Comparison of ENCODE assay signal across 30 cellular contexts in genomic region chr20:10080554-10080953, GRCh38.
"Had no signal": no experiment of that assay in that cellular context is flagged by ENCODE, and none has a peak within 500 bp of the region (broad histone marks: within the 10 kb centered on the region; RNA-seq: fewer than 3 reads in every experiment).

No MANE protein-coding gene starts in this region.

- DNase-seq: activated B cell treated with CpG ODN at 0.5 μM for 24 hours; activated CD4-positive, alpha-beta memory T cell treated with anti-CD3 and anti-CD28 coated beads for 36 hours; activated CD4-positive, alpha-beta T cell treated with anti-CD3 and anti-CD28 coated beads for 4 hours; activated CD4-positive, alpha-beta T cell treated with anti-CD3 and anti-CD28 coated beads, Interleukin-2, amount 50 U/mL, for 1 hour; activated CD4-positive, CD25-positive, alpha-beta regulatory T cell treated with anti-CD3 and anti-CD28 coated beads, Interleukin-2, amount 50 U/mL, for 72 hours; activated CD8-positive, alpha-beta memory T cell treated with anti-CD3 and anti-CD28 coated beads, Interleukin-2, amount 50 U/mL, for 4 hours; activated gamma-delta T cell treated with Interleukin-2 at 50 U/mL for 16 hours; activated naive CD4-positive, alpha-beta T cell treated with anti-CD3 and anti-CD28 coated beads for 36 hours; activated T-cell treated with anti-CD3 and anti-CD28 coated beads for 4 hours; activated T-cell treated with anti-CD3 and anti-CD28 coated beads, Interleukin-2, amount 50 U/mL, for 4 hours; anterior cingulate cortex; central memory CD4-positive, alpha-beta T cell; NCI-H1092 treated with DMSO at 0.1 percent for 48 hours; NCI-H1417; NCI-H146; NCI-H1930; NCI-H2081 treated with DMSO at 0.1 percent for 48 hours; NCI-H345; NCI-H524 treated with DMSO at 0.1 percent for 48 hours; SHP77 treated with DMSO at 0.1 percent for 48 hours; T-helper 1 cell; T-helper 2 cell; T-helper 9 cell had no signal

- H3K9ac ChIP-seq: KMS-11 had no signal

- H3K27me3 ChIP-seq: brain microvascular endothelial cell, SJSA1 had no signal

- H3K27ac Mint-ChIP-seq: activated B cell treated with CpG ODN at 0.5 μM for 24 hours; activated CD4-positive, alpha-beta memory T cell treated with anti-CD3 and anti-CD28 coated beads for 36 hours; activated naive CD4-positive, alpha-beta T cell treated with anti-CD3 and anti-CD28 coated beads for 36 hours; activated naive CD4-positive, alpha-beta T cell treated with anti-CD3 and anti-CD28 coated beads, Interleukin-2, amount 50 U/mL, for 72 hours; activated T-helper 1 cell treated with anti-CD3 and anti-CD28 coated beads, Interleukin-12 subunit alpha, Interleukin-12 subunit beta, Interleukin-2, Interleukin-4 antibody, amounts not matched to agents 30 ng/mL and 10 ng/mL and 1 ng/mL, durations not matched to agents 14 hours and 24 hours and 36 hours had no signal

- H3K36me3 Mint-ChIP-seq: activated CD4-positive, alpha-beta memory T cell treated with anti-CD3 and anti-CD28 coated beads for 36 hours; activated naive CD4-positive, alpha-beta T cell treated with anti-CD3 and anti-CD28 coated beads, Interleukin-2, amount 50 U/mL, for 72 hours had no signal

- H3K9me3 ChIP-seq: SJSA1 had no signal

- ATAC-seq: activated naive CD4-positive, alpha-beta T cell treated with anti-CD3 and anti-CD28 coated beads, Interleukin-2, amount 50 U/mL, for 72 hours; activated T-cell treated with anti-CD3 and anti-CD28 coated beads, Interleukin-2, amount 50 U/mL, for 4 hours; Panc1 had no signal

- H3K4me3 Mint-ChIP-seq: activated B cell treated with CpG ODN at 0.5 μM for 24 hours; activated CD4-positive, alpha-beta memory T cell treated with anti-CD3 and anti-CD28 coated beads for 36 hours; activated naive CD4-positive, alpha-beta T cell treated with anti-CD3 and anti-CD28 coated beads for 36 hours; activated T-cell treated with anti-CD3 and anti-CD28 coated beads, Interleukin-2, amount 50 U/mL, for 4 hours; activated T-helper 1 cell treated with anti-CD3 and anti-CD28 coated beads, Interleukin-12 subunit alpha, Interleukin-12 subunit beta, Interleukin-2, Interleukin-4 antibody, amounts not matched to agents 30 ng/mL and 10 ng/mL and 1 ng/mL, durations not matched to agents 14 hours and 24 hours and 36 hours had no signal

- H3K4me2 ChIP-seq: KMS-11 had no signal

- H3K36me3 ChIP-seq: brain microvascular endothelial cell, SJSA1 had no signal

- H3K9me3 Mint-ChIP-seq: activated B cell treated with CpG ODN at 0.5 μM for 24 hours; activated CD4-positive, alpha-beta memory T cell treated with anti-CD3 and anti-CD28 coated beads for 36 hours; activated naive CD4-positive, alpha-beta T cell treated with anti-CD3 and anti-CD28 coated beads for 36 hours; activated naive CD4-positive, alpha-beta T cell treated with anti-CD3 and anti-CD28 coated beads, Interleukin-2, amount 50 U/mL, for 72 hours; activated T-cell treated with anti-CD3 and anti-CD28 coated beads, Interleukin-2, amount 50 U/mL, for 4 hours; activated T-helper 1 cell treated with anti-CD3 and anti-CD28 coated beads, Interleukin-12 subunit alpha, Interleukin-12 subunit beta, Interleukin-2, Interleukin-4 antibody, amounts not matched to agents 30 ng/mL and 10 ng/mL and 1 ng/mL, durations not matched to agents 14 hours and 24 hours and 36 hours had no signal

- H3K4me3 ChIP-seq: SJSA1 had no signal

- H3K4me1 Mint-ChIP-seq: activated B cell treated with CpG ODN at 0.5 μM for 24 hours had no signal

- H3K27ac ChIP-seq: brain microvascular endothelial cell, KMS-11, SJSA1, VCaP had no signal

- H3K4me1 ChIP-seq: SJSA1 had no signal
